Comparison of ENCODE assay signal across 2 cellular contexts in the genomic region with DNA sequence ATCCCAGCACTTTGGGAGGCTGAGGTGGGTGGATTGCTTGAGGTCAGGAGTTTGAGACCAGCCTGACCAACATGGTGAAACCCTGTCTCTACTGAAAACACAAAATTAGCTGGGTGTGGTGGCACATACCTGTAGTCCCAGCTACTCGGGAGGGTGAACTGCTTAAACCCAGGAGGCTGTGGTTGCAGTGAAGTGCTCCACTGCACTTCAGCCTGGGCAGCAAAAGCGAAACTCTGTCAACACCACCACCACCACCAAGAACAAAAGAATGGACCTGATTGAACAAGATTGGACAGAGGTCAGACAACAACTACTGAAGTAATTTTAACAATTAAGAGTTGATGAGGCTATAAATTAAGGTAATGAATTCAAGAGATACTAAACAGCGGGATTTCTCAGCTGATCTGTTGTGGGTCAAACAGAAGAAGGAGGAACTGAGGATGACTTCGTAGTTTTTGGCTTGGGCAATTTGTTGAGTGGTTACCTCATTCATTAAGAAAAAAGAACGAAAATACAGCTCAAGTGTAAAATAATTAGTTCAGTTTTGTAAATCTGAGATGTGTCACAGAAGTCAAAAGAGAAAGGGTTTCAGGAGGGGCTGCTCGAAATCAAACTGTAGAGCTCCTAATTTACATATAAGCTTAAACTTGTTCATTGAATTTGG.
TF ChIP-seq lines count a peak whose summit lies in the region.

No MANE protein-coding gene starts in this region.

TF ChIP-seq in liver, 16 proteins besides CTCF, POLR2A, EP300 and RAD21:
- TF ChIP-seq HNF4A (conservative IDR thresholded peaks at IDR 0.05) = no peak
- TF ChIP-seq HNF4G (IDR thresholded peaks at IDR 0.05) = no peak
- no peak for TF ChIP-seq JUND (IDR thresholded peaks at IDR 0.05)
- TF ChIP-seq SP1 (IDR thresholded peaks at IDR 0.05) = no peak
- TF ChIP-seq, protein P1, sequence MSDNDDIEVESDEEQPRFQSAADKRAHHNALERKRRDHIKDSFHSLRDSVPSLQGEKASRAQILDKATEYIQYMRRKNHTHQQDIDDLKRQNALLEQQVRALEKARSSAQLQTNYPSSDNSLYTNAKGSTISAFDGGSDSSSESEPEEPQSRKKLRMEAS (IDR thresholded peaks at IDR 0.05) = no peak
- TF ChIP-seq, protein P2, sequence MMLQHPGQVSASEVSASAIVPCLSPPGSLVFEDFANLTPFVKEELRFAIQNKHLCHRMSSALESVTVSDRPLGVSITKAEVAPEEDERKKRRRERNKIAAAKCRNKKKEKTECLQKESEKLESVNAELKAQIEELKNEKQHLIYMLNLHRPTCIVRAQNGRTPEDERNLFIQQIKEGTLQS (IDR thresholded peaks at IDR 0.05) = no peak
- no peak for TF ChIP-seq FOXA1 (IDR thresholded peaks at IDR 0.05)
- no peak for TF ChIP-seq YY1 (IDR thresholded peaks at IDR 0.05)
- TF ChIP-seq NR2F2 (IDR thresholded peaks at IDR 0.05) = no peak
- TF ChIP-seq RXRA (IDR thresholded peaks at IDR 0.05) = no peak
- TF ChIP-seq, protein P3, sequence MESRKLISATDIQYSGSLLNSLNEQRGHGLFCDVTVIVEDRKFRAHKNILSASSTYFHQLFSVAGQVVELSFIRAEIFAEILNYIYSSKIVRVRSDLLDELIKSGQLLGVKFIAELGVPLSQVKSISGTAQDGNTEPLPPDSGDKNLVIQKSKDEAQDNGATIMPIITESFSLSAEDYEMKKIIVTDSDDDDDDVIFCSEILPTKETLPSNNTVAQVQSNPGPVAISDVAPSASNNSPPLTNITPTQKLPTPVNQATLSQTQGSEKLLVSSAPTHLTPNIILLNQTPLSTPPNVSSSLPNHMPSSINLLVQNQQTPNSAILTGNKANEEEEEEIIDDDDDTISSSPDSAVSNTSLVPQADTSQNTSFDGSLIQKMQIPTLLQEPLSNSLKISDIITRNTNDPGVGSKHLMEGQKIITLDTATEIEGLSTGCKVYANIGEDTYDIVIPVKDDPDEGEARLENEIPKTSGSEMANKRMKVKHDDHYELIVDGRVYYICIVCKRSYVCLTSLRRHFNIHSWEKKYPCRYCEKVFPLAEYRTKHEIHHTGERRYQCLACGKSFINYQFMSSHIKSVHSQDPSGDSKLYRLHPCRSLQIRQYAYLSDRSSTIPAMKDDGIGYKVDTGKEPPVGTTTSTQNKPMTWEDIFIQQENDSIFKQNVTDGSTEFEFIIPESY (IDR thresholded peaks at IDR 0.05) = no peak
- TF ChIP-seq GABPA (IDR thresholded peaks at IDR 0.05 in 1 of 2, conservative IDR thresholded peaks at IDR 0.05 in 1 of 2) = no peak
- no peak for TF ChIP-seq TAF1 (conservative IDR thresholded peaks at IDR 0.05)
- no peak for TF ChIP-seq EGR1 (IDR thresholded peaks at IDR 0.05; ENCODE audit: low read depth in 2 of 2)

TF ChIP-seq in HepG2, 621 proteins besides CTCF, POLR2A, EP300 and RAD21:
- TF ChIP-seq, protein P4, sequence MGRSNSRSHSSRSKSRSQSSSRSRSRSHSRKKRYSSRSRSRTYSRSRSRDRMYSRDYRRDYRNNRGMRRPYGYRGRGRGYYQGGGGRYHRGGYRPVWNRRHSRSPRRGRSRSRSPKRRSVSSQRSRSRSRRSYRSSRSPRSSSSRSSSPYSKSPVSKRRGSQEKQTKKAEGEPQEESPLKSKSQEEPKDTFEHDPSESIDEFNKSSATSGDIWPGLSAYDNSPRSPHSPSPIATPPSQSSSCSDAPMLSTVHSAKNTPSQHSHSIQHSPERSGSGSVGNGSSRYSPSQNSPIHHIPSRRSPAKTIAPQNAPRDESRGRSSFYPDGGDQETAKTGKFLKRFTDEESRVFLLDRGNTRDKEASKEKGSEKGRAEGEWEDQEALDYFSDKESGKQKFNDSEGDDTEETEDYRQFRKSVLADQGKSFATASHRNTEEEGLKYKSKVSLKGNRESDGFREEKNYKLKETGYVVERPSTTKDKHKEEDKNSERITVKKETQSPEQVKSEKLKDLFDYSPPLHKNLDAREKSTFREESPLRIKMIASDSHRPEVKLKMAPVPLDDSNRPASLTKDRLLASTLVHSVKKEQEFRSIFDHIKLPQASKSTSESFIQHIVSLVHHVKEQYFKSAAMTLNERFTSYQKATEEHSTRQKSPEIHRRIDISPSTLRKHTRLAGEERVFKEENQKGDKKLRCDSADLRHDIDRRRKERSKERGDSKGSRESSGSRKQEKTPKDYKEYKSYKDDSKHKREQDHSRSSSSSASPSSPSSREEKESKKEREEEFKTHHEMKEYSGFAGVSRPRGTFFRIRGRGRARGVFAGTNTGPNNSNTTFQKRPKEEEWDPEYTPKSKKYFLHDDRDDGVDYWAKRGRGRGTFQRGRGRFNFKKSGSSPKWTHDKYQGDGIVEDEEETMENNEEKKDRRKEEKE (IDR thresholded peaks at IDR 0.05) = no peak
- TF ChIP-seq PCBP1 (IDR thresholded peaks at IDR 0.05; ENCODE audit: borderline replicate concordance, low read depth, low read length) (no peak), ZNF607 (CRISPR knock-in tag; IDR thresholded peaks at IDR 0.05; ENCODE audit: borderline replicate concordance) (no peak), ZFP36L2 (CRISPR knock-in tag; IDR thresholded peaks at IDR 0.05) (no peak), PITX1 (CRISPR knock-in tag; IDR thresholded peaks at IDR 0.05) (no peak), ZNF737 (CRISPR knock-in tag; IDR thresholded peaks at IDR 0.05; ENCODE audit: borderline replicate concordance) (no peak), TGIF2 (CRISPR knock-in tag; IDR thresholded peaks at IDR 0.05) (no peak), SNAPC2 (CRISPR knock-in tag; IDR thresholded peaks at IDR 0.05) (no peak), ZNF317 (CRISPR knock-in tag; IDR thresholded peaks at IDR 0.05) (no peak), ZNF337 (CRISPR knock-in tag; IDR thresholded peaks at IDR 0.05; ENCODE audit: borderline replicate concordance, low read depth) (no peak), SMAD3 (CRISPR knock-in tag; IDR thresholded peaks at IDR 0.05) (no peak), SMAD9 (CRISPR knock-in tag; IDR thresholded peaks at IDR 0.05) (no peak), ZFY (CRISPR knock-in tag; IDR thresholded peaks at IDR 0.05) (no peak)
- TF ChIP-seq, protein P5, sequence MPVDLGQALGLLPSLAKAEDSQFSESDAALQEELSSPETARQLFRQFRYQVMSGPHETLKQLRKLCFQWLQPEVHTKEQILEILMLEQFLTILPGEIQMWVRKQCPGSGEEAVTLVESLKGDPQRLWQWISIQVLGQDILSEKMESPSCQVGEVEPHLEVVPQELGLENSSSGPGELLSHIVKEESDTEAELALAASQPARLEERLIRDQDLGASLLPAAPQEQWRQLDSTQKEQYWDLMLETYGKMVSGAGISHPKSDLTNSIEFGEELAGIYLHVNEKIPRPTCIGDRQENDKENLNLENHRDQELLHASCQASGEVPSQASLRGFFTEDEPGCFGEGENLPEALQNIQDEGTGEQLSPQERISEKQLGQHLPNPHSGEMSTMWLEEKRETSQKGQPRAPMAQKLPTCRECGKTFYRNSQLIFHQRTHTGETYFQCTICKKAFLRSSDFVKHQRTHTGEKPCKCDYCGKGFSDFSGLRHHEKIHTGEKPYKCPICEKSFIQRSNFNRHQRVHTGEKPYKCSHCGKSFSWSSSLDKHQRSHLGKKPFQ (CRISPR knock-in tag; IDR thresholded peaks at IDR 0.05; ENCODE audit: insufficient replicate concordance) = no peak
- TF ChIP-seq, protein P6, sequence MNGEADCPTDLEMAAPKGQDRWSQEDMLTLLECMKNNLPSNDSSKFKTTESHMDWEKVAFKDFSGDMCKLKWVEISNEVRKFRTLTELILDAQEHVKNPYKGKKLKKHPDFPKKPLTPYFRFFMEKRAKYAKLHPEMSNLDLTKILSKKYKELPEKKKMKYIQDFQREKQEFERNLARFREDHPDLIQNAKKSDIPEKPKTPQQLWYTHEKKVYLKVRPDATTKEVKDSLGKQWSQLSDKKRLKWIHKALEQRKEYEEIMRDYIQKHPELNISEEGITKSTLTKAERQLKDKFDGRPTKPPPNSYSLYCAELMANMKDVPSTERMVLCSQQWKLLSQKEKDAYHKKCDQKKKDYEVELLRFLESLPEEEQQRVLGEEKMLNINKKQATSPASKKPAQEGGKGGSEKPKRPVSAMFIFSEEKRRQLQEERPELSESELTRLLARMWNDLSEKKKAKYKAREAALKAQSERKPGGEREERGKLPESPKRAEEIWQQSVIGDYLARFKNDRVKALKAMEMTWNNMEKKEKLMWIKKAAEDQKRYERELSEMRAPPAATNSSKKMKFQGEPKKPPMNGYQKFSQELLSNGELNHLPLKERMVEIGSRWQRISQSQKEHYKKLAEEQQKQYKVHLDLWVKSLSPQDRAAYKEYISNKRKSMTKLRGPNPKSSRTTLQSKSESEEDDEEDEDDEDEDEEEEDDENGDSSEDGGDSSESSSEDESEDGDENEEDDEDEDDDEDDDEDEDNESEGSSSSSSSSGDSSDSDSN (CRISPR knock-in tag; IDR thresholded peaks at IDR 0.05) = no peak
